ENCODE assay signal across 9 cellular contexts in genomic region chr7:151539055-151539714, GRCh38. TPM values are rescaled to one million over a fixed set of nuclear protein-coding genes. Genes with fewer than 3 reads are reported as not detected.
A peak's percentile ranks its signal among the peaks of the same experiment; 100 is the strongest.
DNase-seq lines count a peak whose midpoint lies in the region; ATAC-seq, FAIRE-seq and TF ChIP-seq lines count a peak whose summit lies in the region.
"Had no signal": no experiment of that assay in that cellular context is flagged by ENCODE, and none has a peak within 500 bp of the region (broad histone marks: within the 10 kb centered on the region; RNA-seq: fewer than 3 reads in every experiment).

No MANE protein-coding gene starts in this region.

- no peaks in the 10 kb centered on the region for H3K27me3 ChIP-seq in GM23338 (ENCODE audit: insufficient read depth)
- H3K27me3 ChIP-seq in esophagus squamous epithelium: no peaks in the 10 kb centered on the region

- intact Hi-C loops in esophagus squamous epithelium (cut with DNase I): no loop called here

- H2AFZ ChIP-seq in GM23338: peak overlapping the region; percentile 57; the same call in 1 of the 2 replicates

- no peak overlapping the region for H3K27ac Mint-ChIP-seq in GM23338

- H3K27ac ChIP-seq in GM23338 (ENCODE audit: low read depth) (no peak overlapping the region), esophagus squamous epithelium (peak overlapping the region in 3 of 4 donors; percentile 3 to 64 (median 61))

- no peak overlapping the region for H3K4me3 Mint-ChIP-seq in GM23338

- 73 to 81% methylated on average over 9 of the region's 10 CpGs for WGBS in esophagus squamous epithelium, 2 donors

- ATAC-seq in GM23338: peak; percentile 96

- H3K4me1 Mint-ChIP-seq in GM23338: peaks cover 16% of the 10 kb centered on the region

- no peaks in the 10 kb centered on the region for H3K36me3 Mint-ChIP-seq in GM23338 (ENCODE audit: low read depth)

- H3K36me3 ChIP-seq in GM23338 (ENCODE audit: insufficient read depth): no peaks in the 10 kb centered on the region
- H3K36me3 ChIP-seq in esophagus squamous epithelium: no peaks in the 10 kb centered on the region

- H3K9me3 Mint-ChIP-seq in GM23338: no peaks in the 10 kb centered on the region

- no peaks in the 10 kb centered on the region for H3K79me2 ChIP-seq in GM23338 (replicated peaks; ENCODE audit: insufficient read depth)

- no peaks in the 10 kb centered on the region for H3K9me3 ChIP-seq in esophagus squamous epithelium

- TF ChIP-seq CTCF in GM23338 (conservative IDR thresholded peaks at IDR 0.05; ENCODE audit: low read depth in 2 of 2) (no peak), esophagus squamous epithelium (IDR thresholded peaks at IDR 0.05) (no peak)

- no peak for FAIRE-seq in RCC 7860 (lab: Jason Lieb, UNC)

- DNase-seq in COR-L47 (lab: John Stamatoyannopoulos, UW): peak; percentile 53
- DNase-seq in GM23338 (ENCODE audit: low spot score): peak; percentile 44
- DNase-seq in NCI-H2227 (lab: John Stamatoyannopoulos, UW; ENCODE audit: unreplicated experiment): peak; percentile 77
- DNase-seq in esophagus squamous epithelium (lab: John Stamatoyannopoulos, UW): no peak
- peak; percentile 45 for DNase-seq in putamen (ENCODE audit: low spot score)
- DNase-seq in RCC 7860 (ENCODE audit: low spot score): no peak
- DNase-seq in activated naive CD4-positive, alpha-beta T cell treated with Interleukin-2 at 50 U/mL for 16 hours: no peak
- DNase-seq in NCI-H1105 (lab: John Stamatoyannopoulos, UW): no peak

- no peaks in the 10 kb centered on the region for H3K4me1 ChIP-seq in GM23338 (ENCODE audit: insufficient read depth)
- H3K4me1 ChIP-seq in esophagus squamous epithelium: peaks cover 0 to 28% (median 6%) of the 10 kb centered on the region in 3 donors

- H3K4me2 ChIP-seq in GM23338: no peak overlapping the region

- H3K9me2 ChIP-seq in GM23338 (ENCODE audit: insufficient read depth): no peaks in the 10 kb centered on the region

- H4K20me1 ChIP-seq in GM23338 (replicated peaks; ENCODE audit: insufficient read depth): no peaks in the 10 kb centered on the region

- H3K4me3 ChIP-seq in GM23338: no peak overlapping the region
- no peak overlapping the region for H3K4me3 ChIP-seq in esophagus squamous epithelium
- H3K4me3 ChIP-seq: lung had no signal

- no peaks in the 10 kb centered on the region for H3F3A ChIP-seq in GM23338 (replicated peaks; ENCODE audit: low read depth)

- TF ChIP-seq POLR2A in esophagus squamous epithelium (IDR thresholded peaks at IDR 0.05): no peak

- peaks cover 13% of the 10 kb centered on the region for H3K27me3 Mint-ChIP-seq in GM23338 (ENCODE audit: insufficient read depth, low read depth, poor library complexity)

TF ChIP-seq in GM23338, 12 proteins besides CTCF, POLR2A, EP300 and RAD21:
- TF ChIP-seq POLR2AphosphoS5 (IDR thresholded peaks at IDR 0.05; ENCODE audit: low read depth) (no peak), JUNB (IDR thresholded peaks at IDR 0.05; ENCODE audit: unreplicated experiment) (no peak), NANOG (IDR thresholded peaks at IDR 0.05; ENCODE audit: borderline replicate concordance) (no peak), EZH2phosphoT487 (IDR thresholded peaks at IDR 0.05; ENCODE audit: unreplicated experiment) (no peak), CREB1 (CRISPR knock-in tag; IDR thresholded peaks at IDR 0.05; ENCODE audit: low read depth) (no peak)

RNA-seq across cellular contexts. Expression of gene RHEB, which starts 19.5 kb away (rescaled TPM):
- total RNA-seq in GM23338 (2014; rRNA removed; shearing (Covaris generic)): 94.0 and 101 TPM in 2 replicates
- 209 and 239 TPM in 2 replicates for polyA plus RNA-seq in GM23338 (2016; fragmentation: Nextera tagmentation; extraction: Ambion mirVana)
- 10 to 100 TPM; 37.1 to 82.6 (median 54.4) TPM for total RNA-seq in esophagus squamous epithelium

Comparison
In these comparisons a context has a peak if more than half of its experiments do, and no peak if none do; other contexts are left out.
1. DNase-seq: peak in COR-L47 (single experiment), GM23338 (single experiment), NCI-H2227 (single experiment) and putamen (single experiment); none in esophagus squamous epithelium (single experiment), RCC 7860 (single experiment), activated naive CD4-positive, alpha-beta T cell treated with Interleukin-2 at 50 U/mL for 16 hours (single experiment) and NCI-H1105 (single experiment).